21 cellular contexts compared by ENCODE assay signal in genomic region chr20:44279228-44279627, GRCh38. TPM values are rescaled to one million over a fixed set of nuclear protein-coding genes. Genes with fewer than 3 reads are reported as not detected.
A peak's percentile ranks its signal among the peaks of the same experiment; 100 is the strongest.
DNase-seq lines count a peak whose midpoint lies in the region; TF ChIP-seq lines count a peak whose summit lies in the region.
"Had no signal": no experiment of that assay in that cellular context is flagged by ENCODE, and none has a peak within 500 bp of the region (broad histone marks: within the 10 kb centered on the region; RNA-seq: fewer than 3 reads in every experiment).

No MANE protein-coding gene starts in this region.

- H3K9me3 ChIP-seq in adrenal gland (replicated peaks in 1 of 3): no peaks in the 10 kb centered on the region
- H3K9me3 ChIP-seq: BLaER1, prostate gland, vagina had no signal

- DNase-seq in AG09309 (ENCODE audit: low read depth): peak; percentile 67
- DNase-seq in HS-27A (ENCODE audit: low read depth): peak; percentile 67
- peak in 6 of 7 donors; percentile 48 to 76 (median 66) for DNase-seq in adrenal gland
- DNase-seq in foreskin fibroblast: peak; percentile 7 to 31
- DNase-seq in pons (ENCODE audit: low spot score): no peak
- DNase-seq in nucleus accumbens (lab: John Stamatoyannopoulos, UW): no peak
- no peak for DNase-seq in SIG-M5 (lab: John Stamatoyannopoulos, UW)
- no peak for DNase-seq in midbrain (lab: John Stamatoyannopoulos, UW)
- DNase-seq: activated CD4-positive, alpha-beta memory T cell treated with anti-CD3 and anti-CD28 coated beads for 36 hours; activated effector memory CD4-positive, alpha-beta T cell treated with Interleukin-2 at 50 U/mL for 16 hours; central memory CD4-positive, alpha-beta T cell; DMS79 treated with DMSO at 0.1 percent for 48 hours; NCI-H1417; NCI-H510A; RPMI8226; stimulated activated CD4-positive, alpha-beta T cell treated with anti-CD3 and anti-CD28 coated beads, Interleukin-1b, Interleukin-23, amount 100 ng/mL, for 48 hours; T-helper 9 cell had no signal

- H3K27me3 ChIP-seq in adrenal gland: no peaks in the 10 kb centered on the region
- H3K27me3 ChIP-seq: BLaER1, vagina had no signal

- H3K36me3 ChIP-seq in adrenal gland (replicated peaks in 1 of 2): no peaks in the 10 kb centered on the region
- H3K36me3 ChIP-seq: BLaER1, prostate gland, vagina had no signal

- 38 to 68% (median 59%) methylated on average over 11 of the region's 11 CpGs for WGBS in adrenal gland, 4 donors

- H3K27ac ChIP-seq in adrenal gland: no peak overlapping the region
- H3K27ac ChIP-seq: BLaER1, prostate gland, vagina had no signal

- intact Hi-C loops in adrenal gland (cut with DNase I): no loop called here

- no peak for TF ChIP-seq POLR2A in adrenal gland (IDR thresholded peaks at IDR 0.05)

- H3K4me3 ChIP-seq in AG09309 (ENCODE audit: control insufficient read depth, low read depth, low read length) (no peak overlapping the region), adrenal gland (no peak overlapping the region), foreskin fibroblast (ENCODE audit: low read depth in 1 of 2, low read length in 2 of 2) (no peak overlapping the region)
- H3K4me3 ChIP-seq: BLaER1, prostate gland, vagina had no signal

- no peaks in the 10 kb centered on the region for H3K4me1 ChIP-seq in adrenal gland (replicated peaks in 1 of 2)
- H3K4me1 ChIP-seq: BLaER1, prostate gland, vagina had no signal

- TF ChIP-seq CTCF in AG09309 (IDR thresholded peaks at IDR 0.05; ENCODE audit: control insufficient read depth, insufficient read depth, low read depth, low read length, missing control alignments) (no peak), adrenal gland (IDR thresholded peaks at IDR 0.05) (no peak), foreskin fibroblast (IDR thresholded peaks at IDR 0.05; ENCODE audit: low read depth, low read length) (no peak)

RNA-seq across cellular contexts. Expression of gene FITM2, which starts 31.8 kb away (rescaled TPM):
- total RNA-seq in adrenal gland: 10 to 100 TPM; 14.5 to 33.4 (median 18.5) TPM
- 10 to 100 TPM in 1 of 3 donors, 1 to 10 TPM in 2; 2.7 to 28.8 (median 4.3) TPM for polyA plus RNA-seq in adrenal gland

RNA-seq across cellular contexts. Expression of gene GDAP1L1, which starts 32.1 kb away (rescaled TPM):
- total RNA-seq in adrenal gland: 1 to 10 TPM in 4 of 8 donors, under 1 TPM in 4; 0.51 to 2.8 (median 0.98) TPM
- 1 to 10 TPM; 1.5 to 2.4 (median 2.4) TPM for polyA plus RNA-seq in adrenal gland
- total RNA-seq: activated CD4-positive, alpha-beta memory T cell treated with anti-CD3 and anti-CD28 coated beads for 36 hours; endothelial cell of umbilical vein; vagina had no signal
- polyA plus RNA-seq: endothelial cell of umbilical vein had no signal

RNA-seq across cellular contexts. Expression of gene R3HDML, which starts 57.6 kb away (rescaled TPM):
- total RNA-seq in adrenal gland: not detected
- polyA plus RNA-seq in adrenal gland: not detected
- total RNA-seq: activated CD4-positive, alpha-beta memory T cell treated with anti-CD3 and anti-CD28 coated beads for 36 hours; endothelial cell of umbilical vein; vagina had no signal
- polyA plus RNA-seq: endothelial cell of umbilical vein had no signal

Comparison
In these comparisons a context has a peak if more than half of its experiments do, and no peak if none do; other contexts are left out.
1. DNase-seq: peak in AG09309 (single experiment), HS-27A (single experiment), adrenal gland (6 of 7) and foreskin fibroblast (2 of 2); none in pons (single experiment), nucleus accumbens (0 of 56), SIG-M5 (single experiment) and midbrain (single experiment).